In genomic region chr22:39458443-39459083, GRCh38 we compare ENCODE assay signal across 9 cellular contexts. TPM values are rescaled to one million over a fixed set of nuclear protein-coding genes. Genes with fewer than 3 reads are reported as not detected.
DNase-seq lines count a peak whose midpoint lies in the region; ATAC-seq, FAIRE-seq and TF ChIP-seq lines count a peak whose summit lies in the region.
"Had no signal": no experiment of that assay in that cellular context is flagged by ENCODE, and none has a peak within 500 bp of the region (broad histone marks: within the 10 kb centered on the region; RNA-seq: fewer than 3 reads in every experiment).

No MANE protein-coding gene starts in this region.

- peak; percentile 78 for FAIRE-seq in GM12891 (lab: Jason Lieb, UNC)

- 67 to 84% methylated on average over 4 to 7 of the region's 10 CpGs for WGBS in gastroesophageal sphincter (ENCODE audit: low coverage in 1 of 2), 2 donors

- no peak overlapping the region for H3K27ac ChIP-seq in SJSA1
- H3K27ac ChIP-seq in gastroesophageal sphincter: peak overlapping the region in 3 of 4 donors; percentile 71 to 78 (median 72)
- H3K27ac ChIP-seq in skeletal muscle tissue (ENCODE audit: low read depth, low read length): peak overlapping the region; percentile 66

- H3K36me3 ChIP-seq in SJSA1: no peaks in the 10 kb centered on the region
- H3K36me3 ChIP-seq in gastroesophageal sphincter: no peaks in the 10 kb centered on the region
- no peaks in the 10 kb centered on the region for H3K36me3 ChIP-seq in skeletal muscle tissue (ENCODE audit: control insufficient read depth in 3 of 3, insufficient read depth in 3 of 3, low read length in 3 of 3)

- peak overlapping the region in 2 of 3 donors; percentile 32 to 50 for H3K9ac ChIP-seq in skeletal muscle tissue (ENCODE audit: low read depth in 1 of 3, low read length in 3 of 3)

- H3K4me1 ChIP-seq in SJSA1 (replicated peaks) (peaks cover 42% of the 10 kb centered on the region), gastroesophageal sphincter (peaks cover 0 to 38% (median 4%) of the 10 kb centered on the region in 3 donors), skeletal muscle tissue (ENCODE audit: control insufficient read depth in 3 of 3, insufficient read depth in 3 of 3, low read length in 3 of 3) (peaks cover 8 to 25% (median 21%) of the 10 kb centered on the region in 3 donors)

- H3K9me3 ChIP-seq in SJSA1 (replicated peaks): no peaks in the 10 kb centered on the region
- no peaks in the 10 kb centered on the region for H3K9me3 ChIP-seq in gastroesophageal sphincter
- H3K9me3 ChIP-seq in skeletal muscle tissue (ENCODE audit: control insufficient read depth in 3 of 3, low read length in 3 of 3): no peaks in the 10 kb centered on the region

- DNase-seq in GM12891 (ENCODE audit: insufficient read length, low spot score) (no peak), SJSA1 (ENCODE audit: low read depth in 1 of 2, low spot score in 2 of 2) (no peak), GM03348 (ENCODE audit: low spot score) (no peak)
- DNase-seq in stimulated activated CD4-positive, alpha-beta T cell treated with anti-CD3 and anti-CD28 coated beads, Interleukin-2, amount 100 ng/mL, for 48 hours: no peak
- DNase-seq in activated CD4-positive, alpha-beta T cell treated with anti-CD3 and anti-CD28 coated beads for 1 hour: no peak
- DNase-seq: NCI-H1436 treated with DMSO at 0.1 percent for 48 hours had no signal

- TF ChIP-seq CTCF in gastroesophageal sphincter (IDR thresholded peaks at IDR 0.05): no peak

- TF ChIP-seq POLR2A in GM12891 (IDR thresholded peaks at IDR 0.05; ENCODE audit: low read depth, low read length) (no peak), gastroesophageal sphincter (IDR thresholded peaks at IDR 0.05) (no peak)

- H3K27me3 ChIP-seq in SJSA1 (replicated peaks) (peaks cover 17% of the 10 kb centered on the region), gastroesophageal sphincter (peaks cover 49% of the 10 kb centered on the region), skeletal muscle tissue (ENCODE audit: control insufficient read depth in 3 of 3, insufficient read depth in 3 of 3, low read length in 3 of 3) (peaks cover 18 to 27% (median 22%) of the 10 kb centered on the region in 3 donors)

- H3K4me3 ChIP-seq in SJSA1: peak overlapping the region; percentile 53
- H3K4me3 ChIP-seq in gastroesophageal sphincter: peak overlapping the region in 1 of 2 donors; percentile 63
- H3K4me3 ChIP-seq in skeletal muscle tissue (ENCODE audit: low read length in 3 of 3): peak overlapping the region; percentile 36 to 54 (median 48)

- ATAC-seq in gastroesophageal sphincter (no peak), GM21381 (IDR thresholded peaks at IDR 0.05; ENCODE audit: unreplicated experiment) (no peak)

- TF ChIP-seq EP300 in gastroesophageal sphincter (IDR thresholded peaks at IDR 0.05): no peak

TF ChIP-seq in GM12891, 5 proteins besides CTCF, POLR2A, EP300 and RAD21:
- TF ChIP-seq POU2F2 (IDR thresholded peaks at IDR 0.05; ENCODE audit: low read depth, low read length) (no peak), TAF1 (IDR thresholded peaks at IDR 0.05; ENCODE audit: low read depth, low read length) (no peak), PAX5 (IDR thresholded peaks at IDR 0.05; ENCODE audit: insufficient read depth, low read length, severe bottlenecking) (no peak), SPI1 (IDR thresholded peaks at IDR 0.05; ENCODE audit: low read depth, low read length) (no peak), POLR2AphosphoS5 (IDR thresholded peaks at IDR 0.05; ENCODE audit: low read depth, low read length) (no peak)

RNA-seq across cellular contexts. Expression of gene MGAT3, which starts 1.8 kb away (rescaled TPM):
- polyA plus RNA-seq in GM12891 (2012; ENCODE audit: low read depth, missing spikeins): 16.9 TPM
- 3.9 and 4.3 TPM in 2 replicates for total RNA-seq in SJSA1 (2014; rRNA removed; shearing (Covaris generic))
- 1 to 10 TPM; 2.6 to 3.9 (median 2.9) TPM for total RNA-seq in gastroesophageal sphincter
- total RNA-seq in skeletal muscle tissue: 2.1 TPM

RNA-seq across cellular contexts. Expression of gene MIEF1, which starts 43.5 kb away (rescaled TPM):
- polyA plus RNA-seq in GM12891 (2012; ENCODE audit: low read depth, missing spikeins): 19.6 TPM
- total RNA-seq in SJSA1 (2014; rRNA removed; shearing (Covaris generic)): 20.9 and 22.9 TPM in 2 replicates
- 10 to 100 TPM; 17.8 to 28.3 (median 21.4) TPM for total RNA-seq in gastroesophageal sphincter
- total RNA-seq in skeletal muscle tissue: 10.4 TPM

RNA-seq across cellular contexts. Expression of gene TAB1, which starts 59.0 kb away (rescaled TPM):
- polyA plus RNA-seq in GM12891 (2012; ENCODE audit: low read depth, missing spikeins): 8.7 TPM
- 9.7 and 33.3 TPM in 2 replicates for total RNA-seq in SJSA1 (2014; rRNA removed; shearing (Covaris generic))
- total RNA-seq in gastroesophageal sphincter (10 to 100 TPM; 20.6 to 29.0 (median 23.8) TPM), skeletal muscle tissue (12.0 TPM)
